In genomic region chr2:119939915-119940314, GRCh38 we compare ENCODE assay signal across 22 cellular contexts.
"Had no signal": no experiment of that assay in that cellular context is flagged by ENCODE, and none has a peak within 500 bp of the region (broad histone marks: within the 10 kb centered on the region; RNA-seq: fewer than 3 reads in every experiment).

No MANE protein-coding gene starts in this region.

- H3K9me3 ChIP-seq: ascending aorta, esophagus squamous epithelium, gastroesophageal sphincter, tibial artery had no signal

- H3K27ac ChIP-seq: ascending aorta, brain microvascular endothelial cell, coronary artery, esophagus squamous epithelium, gastroesophageal sphincter, SK-N-MC, tibial artery, VCaP had no signal

- H3K4me3 Mint-ChIP-seq: activated CD4-positive, alpha-beta T cell treated with anti-CD3 and anti-CD28 coated beads, Interleukin-2, amount 10 ng/mL, durations not matched to agents 24 days and 14 days; activated CD8-positive, alpha-beta T cell treated with anti-CD3 and anti-CD28 coated beads, Interleukin-2, amount 10 ng/mL, durations not matched to agents 7 days and 5 days; activated naive CD4-positive, alpha-beta T cell treated with anti-CD3 and anti-CD28 coated beads, Interleukin-2, amount 50 U/mL, for 24 hours; activated T-helper 1 cell treated with anti-CD3 and anti-CD28 coated beads, Interleukin-12 subunit alpha, Interleukin-12 subunit beta, Interleukin-2, Interleukin-4 antibody, amounts not matched to agents 30 ng/mL and 10 ng/mL and 1 ng/mL, durations not matched to agents 14 hours and 24 hours and 36 hours; endodermal cell; memory B cell; stimulated activated naive CD8-positive, alpha-beta T cell treated with anti-CD3 and anti-CD28 coated beads, Interleukin-15, amount 100 ng/mL, for 72 hours had no signal

- H3K27me3 ChIP-seq: ascending aorta, brain microvascular endothelial cell, esophagus squamous epithelium, gastroesophageal sphincter, tibial artery had no signal

- H3K4me1 Mint-ChIP-seq: endodermal cell had no signal

- H3K27me3 Mint-ChIP-seq: activated CD4-positive, alpha-beta T cell treated with anti-CD3 and anti-CD28 coated beads, Interleukin-2, amount 10 ng/mL, durations not matched to agents 24 days and 14 days; activated naive CD4-positive, alpha-beta T cell treated with anti-CD3 and anti-CD28 coated beads, Interleukin-2, amount 50 U/mL, for 24 hours; memory B cell; stimulated activated naive CD8-positive, alpha-beta T cell treated with anti-CD3 and anti-CD28 coated beads, Interleukin-15, amount 100 ng/mL, for 72 hours had no signal

- H3K9me3 Mint-ChIP-seq: activated CD4-positive, alpha-beta T cell treated with anti-CD3 and anti-CD28 coated beads, Interleukin-2, amount 10 ng/mL, durations not matched to agents 24 days and 14 days; activated naive CD4-positive, alpha-beta T cell treated with anti-CD3 and anti-CD28 coated beads, Interleukin-2, amount 50 U/mL, for 24 hours; memory B cell had no signal

- H3K36me3 ChIP-seq: brain microvascular endothelial cell had no signal

- H3K27ac Mint-ChIP-seq: activated CD4-positive, alpha-beta T cell treated with anti-CD3 and anti-CD28 coated beads, Interleukin-2, amount 10 ng/mL, durations not matched to agents 24 days and 14 days; activated CD8-positive, alpha-beta T cell treated with anti-CD3 and anti-CD28 coated beads, Interleukin-2, amount 10 ng/mL, durations not matched to agents 7 days and 5 days; activated naive CD4-positive, alpha-beta T cell treated with anti-CD3 and anti-CD28 coated beads, Interleukin-2, amount 50 U/mL, for 24 hours; activated T-helper 1 cell treated with anti-CD3 and anti-CD28 coated beads, Interleukin-12 subunit alpha, Interleukin-12 subunit beta, Interleukin-2, Interleukin-4 antibody, amounts not matched to agents 30 ng/mL and 10 ng/mL and 1 ng/mL, durations not matched to agents 14 hours and 24 hours and 36 hours; endodermal cell; memory B cell; stimulated activated naive CD8-positive, alpha-beta T cell treated with anti-CD3 and anti-CD28 coated beads, Interleukin-15, amount 100 ng/mL, for 72 hours had no signal

- ATAC-seq: activated CD4-positive, CD25-positive, alpha-beta regulatory T cell treated with anti-CD3 and anti-CD28 coated beads, Interleukin-2, amount 50 U/mL, for 24 hours; activated CD8-positive, alpha-beta T cell treated with anti-CD3 and anti-CD28 coated beads, Interleukin-2, amount 10 ng/mL, durations not matched to agents 7 days and 5 days; gastroesophageal sphincter; stimulated activated naive CD8-positive, alpha-beta T cell treated with anti-CD3 and anti-CD28 coated beads, Interleukin-15, amount 100 ng/mL, for 72 hours had no signal

- H3K4me1 ChIP-seq: ascending aorta, esophagus squamous epithelium, gastroesophageal sphincter, tibial artery had no signal

- DNase-seq: activated CD4-positive, alpha-beta T cell treated with anti-CD3 and anti-CD28 coated beads, Interleukin-2, amount 10 ng/mL, durations not matched to agents 24 days and 14 days; activated CD8-positive, alpha-beta T cell treated with anti-CD3 and anti-CD28 coated beads, Interleukin-2, amount 10 ng/mL, durations not matched to agents 7 days and 5 days; activated gamma-delta T cell; brain microvascular endothelial cell; endodermal cell; esophagus squamous epithelium; head of caudate nucleus; kidney; nucleus accumbens; stimulated activated CD4-positive, alpha-beta T cell treated with anti-CD3 and anti-CD28 coated beads, Interleukin-12 subunit alpha, Interleukin-12 subunit beta, amount 100 ng/mL, for 4 hours; stimulated activated naive CD8-positive, alpha-beta T cell treated with anti-CD3 and anti-CD28 coated beads, Interleukin-15, amount 100 ng/mL, for 72 hours; T-helper 2 cell; tibial artery had no signal

- H3K4me3 ChIP-seq: ascending aorta, coronary artery, esophagus squamous epithelium, gastroesophageal sphincter, SK-N-MC, tibial artery had no signal
